ENCODE assay signal across 8 cellular contexts in genomic region chr1:185315364-185316108, GRCh38. TPM values are rescaled to one million over a fixed set of nuclear protein-coding genes. Genes with fewer than 3 reads are reported as not detected.
DNase-seq lines count a peak whose midpoint lies in the region; ATAC-seq and TF ChIP-seq lines count a peak whose summit lies in the region.

No MANE protein-coding gene starts in this region.

- no peak for TF ChIP-seq RAD21 in HCT116 (IDR thresholded peaks at IDR 0.05; ENCODE audit: low read depth)

- H3K36me3 ChIP-seq in HCT116 (ENCODE audit: control insufficient read depth in 1 of 2, insufficient read depth in 2 of 2, low read length in 2 of 2) = peaks cover under 1 to 4% of the 10 kb centered on the region in 2 experiments; a peak in 2 of 4 replicates
- peaks cover 40% of the 10 kb centered on the region for H3K36me3 ChIP-seq in SK-N-MC (ENCODE audit: insufficient read depth, low read length)
- no peaks in the 10 kb centered on the region for H3K36me3 ChIP-seq in ovary

- ATAC-seq in HCT116 = no peak
- ATAC-seq in GM21381 (IDR thresholded peaks at IDR 0.05; ENCODE audit: unreplicated experiment) = no peak

- intact Hi-C loops in CD14-positive monocyte (cut with micrococcal nuclease) (loop anchor here (2.0 to 10.0 kb wide), 5 partner anchors 57 to 359 kb away; partner anchors contain the start of genes SWT1 (in 2 of the 2) and TRMT1L (in 2 of the 2)), HCT116 (cut with micrococcal nuclease) (loop anchor here (5.0 to 10.0 kb wide), 2 partner anchors 161 to 367 kb away; partner anchors contain the start of genes SWT1 and TRMT1L), ovary (cut with DNase I) (loop anchor here in 1 of 4 donors (5.0 to 10.0 kb wide), 2 partner anchors 158 to 561 kb away; partner anchors contain the start of genes EDEM3, SWT1 and TRMT1L)

- no peak for TF ChIP-seq CTCF in CD14-positive monocyte (IDR thresholded peaks at IDR 0.05)
- no peak for TF ChIP-seq CTCF in HCT116 (IDR thresholded peaks at IDR 0.05 in 2 of 3, conservative IDR thresholded peaks at IDR 0.05 in 1 of 3; ENCODE audit: borderline replicate concordance in 1 of 3, insufficient read depth in 1 of 3, low read depth in 2 of 3, low read length in 2 of 3)
- TF ChIP-seq CTCF in epithelial cell of proximal tubule (conservative IDR thresholded peaks at IDR 0.05; ENCODE audit: low read depth, low read length) = no peak
- TF ChIP-seq CTCF in ovary (IDR thresholded peaks at IDR 0.05) = no peak

- POLR2A ChIA-PET in HCT116 (lab: Charles Lee) = no interaction called here

- H3K4me3 ChIP-seq in HCT116 (replicated peaks in 1 of 2; ENCODE audit: low read depth in 1 of 2, low read length in 2 of 2) = peak overlapping the region; percentile 81 to 88
- H3K4me3 ChIP-seq in SK-N-MC = peak overlapping the region; percentile 92
- peak overlapping the region; percentile 91 for H3K4me3 ChIP-seq in epithelial cell of proximal tubule (ENCODE audit: low read depth, low read length)
- peak overlapping the region; percentile 90 for H3K4me3 ChIP-seq in ovary

- no peak overlapping the region for H3K27ac ChIP-seq in HCT116 (ENCODE audit: low read depth, low read length)
- H3K27ac ChIP-seq in SK-N-MC = peak overlapping the region; percentile 90
- no peak overlapping the region for H3K27ac ChIP-seq in ovary

- H3K9ac ChIP-seq in HCT116 (ENCODE audit: low read length) (peak overlapping the region; percentile 96), SK-N-MC (ENCODE audit: insufficient read length) (peak overlapping the region; percentile 98)

- peak overlapping the region; percentile 83 for H3K4me2 ChIP-seq in HCT116 (ENCODE audit: low read length)

- H2AFZ ChIP-seq in HCT116 (ENCODE audit: low read depth, low read length, poor library complexity, severe bottlenecking) = no peak overlapping the region

- TF ChIP-seq POLR2A in HCT116 (IDR thresholded peaks at IDR 0.05; ENCODE audit: borderline replicate concordance, extremely low read depth, insufficient read depth, insufficient read length) = no peak
- no peak for TF ChIP-seq POLR2A in ovary (IDR thresholded peaks at IDR 0.05)

- H3K9me3 ChIP-seq in HCT116 (ENCODE audit: control insufficient read depth in 1 of 2, insufficient read depth in 1 of 2, low read depth in 1 of 2, low read length in 2 of 2) (no peaks in the 10 kb centered on the region), SK-N-MC (ENCODE audit: low read depth, low read length) (no peaks in the 10 kb centered on the region), ovary (no peaks in the 10 kb centered on the region)

- H3K9me3 Mint-ChIP-seq in CD14-positive monocyte = no peaks in the 10 kb centered on the region

- H3K79me2 ChIP-seq in HCT116 (ENCODE audit: insufficient read depth, low read length) = peaks cover 64% of the 10 kb centered on the region

- TF ChIP-seq EP300 in ovary (IDR thresholded peaks at IDR 0.05) = no peak

- H3K27me3 ChIP-seq in HCT116 (ENCODE audit: insufficient read depth, low read length) (no peaks in the 10 kb centered on the region), ovary (no peaks in the 10 kb centered on the region)

- RAD21 ChIA-PET in HCT116 (lab: Charles Lee; ENCODE audit: low non-redundant PET in 1 of 2, low total read pairs in 2 of 2, uncharacterized antibody in 2 of 2, unreplicated experiment in 2 of 2) = no interaction called here

- peak overlapping the region; percentile 99 to 100 (median 100) for H3K27ac Mint-ChIP-seq in CD14-positive monocyte

- H3K4me3 Mint-ChIP-seq in CD14-positive monocyte = peak overlapping the region; percentile 92 to 98

- peaks cover 3 to 18% of the 10 kb centered on the region in 2 donors for H3K36me3 Mint-ChIP-seq in CD14-positive monocyte

- DNase-seq in CD14-positive monocyte (ENCODE audit: low spot score) = no peak
- DNase-seq in HCT116 (ENCODE audit: low read depth, low spot score) = peak; percentile 7
- no peak for DNase-seq in SK-N-MC (ENCODE audit: low read depth, low spot score)
- no peak for DNase-seq in epithelial cell of proximal tubule (ENCODE audit: low read depth)
- DNase-seq in ovary = no peak
- no peak for DNase-seq in NCI-H1436 (lab: John Stamatoyannopoulos, UW)
- DNase-seq in activated CD8-positive, alpha-beta memory T cell treated with anti-CD3 and anti-CD28 coated beads, Interleukin-2, amount 50 U/mL, for 4 hours = no peak

- peaks cover 56% of the 10 kb centered on the region for H3K4me1 Mint-ChIP-seq in CD14-positive monocyte

- peaks cover 38% of the 10 kb centered on the region; the same call in 1 of the 2 replicates for H4K20me1 ChIP-seq in HCT116 (ENCODE audit: insufficient read depth)

- TSS peak; percentile 35 for BruUV-seq in HCT116 (replicated peaks; lab: Mats Ljungman, UMichigan)

- H3K27me3 Mint-ChIP-seq in CD14-positive monocyte (ENCODE audit: low read depth in 3 of 3) = no peaks in the 10 kb centered on the region

- H3K4me1 ChIP-seq in HCT116 (ENCODE audit: control insufficient read depth in 1 of 2, insufficient read depth in 2 of 2, low read length in 2 of 2) (peaks cover 8 to 27% of the 10 kb centered on the region in 2 experiments; a peak in 3 of 4 replicates), ovary (ENCODE audit: insufficient read depth) (peaks cover 4% of the 10 kb centered on the region)

- 3 to 7% (median 7%) methylated on average over 8 of the region's 8 CpGs for WGBS in ovary, 3 donors

- CTCF ChIA-PET in HCT116 (lab: Charles Lee) = interaction anchor here (2.9 kb wide), 1 partner anchor 365 kb away, joined by 10 read pairs; no protein-coding TSS in a partner anchor

- no peaks in the 10 kb centered on the region for H3K9me2 ChIP-seq in HCT116 (ENCODE audit: insufficient read depth)

TF ChIP-seq in HCT116, 20 proteins besides CTCF, POLR2A, EP300 and RAD21:
- TF ChIP-seq SP1 (IDR thresholded peaks at IDR 0.05; ENCODE audit: low read depth) = no peak
- no peak for TF ChIP-seq SIN3A (IDR thresholded peaks at IDR 0.05; ENCODE audit: low read depth)
- TF ChIP-seq YY1 (IDR thresholded peaks at IDR 0.05; ENCODE audit: extremely low read depth, insufficient replicate concordance, low read depth, low read length) = no peak
- TF ChIP-seq ZFX (IDR thresholded peaks at IDR 0.05) = no peak
- TF ChIP-seq JUND (IDR thresholded peaks at IDR 0.05) = no peak
- TF ChIP-seq, protein P1, sequence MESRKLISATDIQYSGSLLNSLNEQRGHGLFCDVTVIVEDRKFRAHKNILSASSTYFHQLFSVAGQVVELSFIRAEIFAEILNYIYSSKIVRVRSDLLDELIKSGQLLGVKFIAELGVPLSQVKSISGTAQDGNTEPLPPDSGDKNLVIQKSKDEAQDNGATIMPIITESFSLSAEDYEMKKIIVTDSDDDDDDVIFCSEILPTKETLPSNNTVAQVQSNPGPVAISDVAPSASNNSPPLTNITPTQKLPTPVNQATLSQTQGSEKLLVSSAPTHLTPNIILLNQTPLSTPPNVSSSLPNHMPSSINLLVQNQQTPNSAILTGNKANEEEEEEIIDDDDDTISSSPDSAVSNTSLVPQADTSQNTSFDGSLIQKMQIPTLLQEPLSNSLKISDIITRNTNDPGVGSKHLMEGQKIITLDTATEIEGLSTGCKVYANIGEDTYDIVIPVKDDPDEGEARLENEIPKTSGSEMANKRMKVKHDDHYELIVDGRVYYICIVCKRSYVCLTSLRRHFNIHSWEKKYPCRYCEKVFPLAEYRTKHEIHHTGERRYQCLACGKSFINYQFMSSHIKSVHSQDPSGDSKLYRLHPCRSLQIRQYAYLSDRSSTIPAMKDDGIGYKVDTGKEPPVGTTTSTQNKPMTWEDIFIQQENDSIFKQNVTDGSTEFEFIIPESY (IDR thresholded peaks at IDR 0.05; ENCODE audit: extremely low read depth, insufficient replicate concordance, low read length) = no peak
- no peak for TF ChIP-seq EZH2phosphoT487 (IDR thresholded peaks at IDR 0.05; ENCODE audit: borderline replicate concordance)
- no peak for TF ChIP-seq CEBPB (IDR thresholded peaks at IDR 0.05; ENCODE audit: low read depth)
- TF ChIP-seq CBX3 (IDR thresholded peaks at IDR 0.05; ENCODE audit: low read depth) = no peak
- no peak for TF ChIP-seq REST (IDR thresholded peaks at IDR 0.05; ENCODE audit: low read depth)
- TF ChIP-seq, protein P2, sequence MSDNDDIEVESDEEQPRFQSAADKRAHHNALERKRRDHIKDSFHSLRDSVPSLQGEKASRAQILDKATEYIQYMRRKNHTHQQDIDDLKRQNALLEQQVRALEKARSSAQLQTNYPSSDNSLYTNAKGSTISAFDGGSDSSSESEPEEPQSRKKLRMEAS (IDR thresholded peaks at IDR 0.05) = no peak

RNA-seq across cellular contexts. Expression of gene IVNS1ABP, which starts 1.5 kb away (rescaled TPM):
- polyA plus RNA-seq in CD14-positive monocyte (10 to 100 TPM; 50.9 to 69.2 TPM), ovary (10 to 100 TPM; 40.2 to 57.3 TPM)
- total RNA-seq in HCT116 (2021; ENCODE audit: unreplicated experiment) (57.9 TPM), epithelial cell of proximal tubule (56.5 and 75.6 TPM in 2 replicates), ovary (10 to 100 TPM; 31.2 to 73.9 (median 54.2) TPM)
- 37.8 and 41.7 TPM in 2 replicates for polyA plus RNA-seq in HCT116 (2012)
